ENCODE assay signal across 1 cellular context in genomic region chr10:97399843-97400545, GRCh38.
A peak's percentile ranks its signal among the peaks of the same experiment; 100 is the strongest.
TF ChIP-seq lines count a peak whose summit lies in the region.

No MANE protein-coding gene starts in this region.

TF ChIP-seq in K562, 482 proteins besides CTCF, POLR2A, EP300 and RAD21 (continued from another document):
- TF ChIP-seq, protein P1, sequence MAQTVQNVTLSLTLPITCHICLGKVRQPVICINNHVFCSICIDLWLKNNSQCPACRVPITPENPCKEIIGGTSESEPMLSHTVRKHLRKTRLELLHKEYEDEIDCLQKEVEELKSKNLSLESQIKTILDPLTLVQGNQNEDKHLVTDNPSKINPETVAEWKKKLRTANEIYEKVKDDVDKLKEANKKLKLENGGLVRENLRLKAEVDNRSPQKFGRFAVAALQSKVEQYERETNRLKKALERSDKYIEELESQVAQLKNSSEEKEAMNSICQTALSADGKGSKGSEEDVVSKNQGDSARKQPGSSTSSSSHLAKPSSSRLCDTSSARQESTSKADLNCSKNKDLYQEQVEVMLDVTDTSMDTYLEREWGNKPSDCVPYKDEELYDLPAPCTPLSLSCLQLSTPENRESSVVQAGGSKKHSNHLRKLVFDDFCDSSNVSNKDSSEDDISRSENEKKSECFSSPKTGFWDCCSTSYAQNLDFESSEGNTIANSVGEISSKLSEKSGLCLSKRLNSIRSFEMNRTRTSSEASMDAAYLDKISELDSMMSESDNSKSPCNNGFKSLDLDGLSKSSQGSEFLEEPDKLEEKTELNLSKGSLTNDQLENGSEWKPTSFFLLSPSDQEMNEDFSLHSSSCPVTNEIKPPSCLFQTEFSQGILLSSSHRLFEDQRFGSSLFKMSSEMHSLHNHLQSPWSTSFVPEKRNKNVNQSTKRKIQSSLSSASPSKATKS (CRISPR knock-in tag; IDR thresholded peaks at IDR 0.05): no peak
- no peak for TF ChIP-seq TRIM24 (IDR thresholded peaks at IDR 0.05)
- 0 out of 2 replicates have a peak, but pooled peaks have one; percentile 16 for TF ChIP-seq MXI1 (IDR thresholded peaks at IDR 0.05; ENCODE audit: low read depth, low read length)
- TF ChIP-seq HLTF (IDR thresholded peaks at IDR 0.05): no peak
- no peak for TF ChIP-seq GTF2B (IDR thresholded peaks at IDR 0.05; ENCODE audit: extremely low read depth, insufficient read length)
- no peak for TF ChIP-seq TCF7L2 (IDR thresholded peaks at IDR 0.05; ENCODE audit: low read depth, low read length)
- TF ChIP-seq PTTG1 (tag; IDR thresholded peaks at IDR 0.05; ENCODE audit: low read depth): no peak
- TF ChIP-seq ZKSCAN1 (IDR thresholded peaks at IDR 0.05; ENCODE audit: low read depth, low read length): no peak
- TF ChIP-seq MYC (IDR thresholded peaks at IDR 0.05; ENCODE audit: low read depth, low read length): no peak
- no peak for TF ChIP-seq MYC (CRISPR knock-in tag; IDR thresholded peaks at IDR 0.05; ENCODE audit: borderline replicate concordance, low read depth)
- TF ChIP-seq XRCC5 (IDR thresholded peaks at IDR 0.05; ENCODE audit: low read depth, low read length): no peak
- peak; percentile 88 for TF ChIP-seq DACH1 (IDR thresholded peaks at IDR 0.05; ENCODE audit: partially characterized antibody)
TF ChIP-seq in K562: peak in this region for 35.
